11 cellular contexts compared by ENCODE assay signal in genomic region chr7:96322847-96323461, GRCh38. TPM values are rescaled to one million over a fixed set of nuclear protein-coding genes. Genes with fewer than 3 reads are reported as not detected.
A peak's percentile ranks its signal among the peaks of the same experiment; 100 is the strongest.
DNase-seq lines count a peak whose midpoint lies in the region; ATAC-seq, FAIRE-seq and TF ChIP-seq lines count a peak whose summit lies in the region.
"Had no signal": no experiment of that assay in that cellular context is flagged by ENCODE, and none has a peak within 500 bp of the region (broad histone marks: within the 10 kb centered on the region; RNA-seq: fewer than 3 reads in every experiment).

No MANE protein-coding gene starts in this region.

- TF ChIP-seq RAD21 in A549 (conservative IDR thresholded peaks at IDR 0.05 in 1 of 2, IDR thresholded peaks at IDR 0.05 in 1 of 2): no peak

- intact Hi-C loops in activated T-helper 1 cell treated with anti-CD3 and anti-CD28 coated beads, Interleukin-12 subunit alpha, Interleukin-12 subunit beta, Interleukin-2, Interleukin-4 antibody, amounts not matched to agents 30 ng/mL and 10 ng/mL and 1 ng/mL, durations not matched to agents 14 hours and 24 hours and 36 hours (cut with micrococcal nuclease): loop anchor here (5.0 to 10.0 kb wide), 4 partner anchors 384 to 1812 kb away; partner anchors contain the start of gene SEM1

- no peaks in the 10 kb centered on the region for H3K27me3 ChIP-seq in H9 (ENCODE audit: insufficient read depth, low read length)

- H3K27ac Mint-ChIP-seq in H9: no peak overlapping the region
- H3K27ac Mint-ChIP-seq in activated T-helper 1 cell treated with anti-CD3 and anti-CD28 coated beads, Interleukin-12 subunit alpha, Interleukin-12 subunit beta, Interleukin-2, Interleukin-4 antibody, amounts not matched to agents 30 ng/mL and 10 ng/mL and 1 ng/mL, durations not matched to agents 14 hours and 24 hours and 36 hours: peak overlapping the region; percentile 70
- peak overlapping the region in 5 of 6 donors; percentile 15 to 96 (median 89) for H3K27ac Mint-ChIP-seq in naive B cell

- WGBS in A549 (ENCODE audit: missing lambda C conversion rate): 84% methylated on average over 7 of the region's 7 CpGs
- no CpG with 5 or more reads among the region's 7 CpGs for WGBS in H9 (ENCODE audit: extremely low coverage, insufficient read length, low lambda C conversion rate)

- no peak overlapping the region for H3K4ac ChIP-seq in H9 (ENCODE audit: low read depth, low read length)

- H3K4me3 Mint-ChIP-seq in H9: peak overlapping the region; percentile 80; a peak in 4 of 5 replicates
- peak overlapping the region; percentile 95 for H3K4me3 Mint-ChIP-seq in activated T-helper 1 cell treated with anti-CD3 and anti-CD28 coated beads, Interleukin-12 subunit alpha, Interleukin-12 subunit beta, Interleukin-2, Interleukin-4 antibody, amounts not matched to agents 30 ng/mL and 10 ng/mL and 1 ng/mL, durations not matched to agents 14 hours and 24 hours and 36 hours
- H3K4me3 Mint-ChIP-seq in naive B cell: peak overlapping the region; percentile 80 to 97 (median 94)

- H4K20me1 ChIP-seq in H9 (ENCODE audit: control insufficient read depth, insufficient read depth, insufficient read length): no peaks in the 10 kb centered on the region

- DNase-seq in A549 (ENCODE audit: low read depth in 1 of 2, low spot score in 1 of 2) (no peak), H9 (no peak), naive B cell (no peak), NCI-H128 (lab: John Stamatoyannopoulos, UW; ENCODE audit: unreplicated experiment) (no peak), epidermal melanocyte (ENCODE audit: insufficient read length, low spot score) (no peak), HTR-8/SVneo (ENCODE audit: insufficient read length, low spot score) (no peak)
- no peak for DNase-seq in activated T-helper 1 cell treated with anti-CD3 and anti-CD28 coated beads, Interleukin-12 subunit alpha, Interleukin-12 subunit beta, Interleukin-2, Interleukin-4 antibody, amounts not matched to agents 30 ng/mL and 10 ng/mL and 1 ng/mL, durations not matched to agents 14 hours and 24 hours and 36 hours (ENCODE audit: low spot score)
- DNase-seq: central memory CD4-positive, alpha-beta T cell; NCI-H1930 had no signal

- H3K4me1 ChIP-seq in A549 (peaks cover 10% of the 10 kb centered on the region), H9 (ENCODE audit: insufficient read depth, low read length) (no peaks in the 10 kb centered on the region)

- H2BK12ac ChIP-seq in H9 (ENCODE audit: insufficient read length, low read depth, low read length): no peak overlapping the region

- H3K36me3 Mint-ChIP-seq in H9 (ENCODE audit: insufficient read depth in 1 of 3, low read depth in 3 of 3): peaks cover 0 to 6% (median 0%) of the 10 kb centered on the region in 3 experiments; a peak in 3 of 7 replicates
- H3K36me3 Mint-ChIP-seq in activated T-helper 1 cell treated with anti-CD3 and anti-CD28 coated beads, Interleukin-12 subunit alpha, Interleukin-12 subunit beta, Interleukin-2, Interleukin-4 antibody, amounts not matched to agents 30 ng/mL and 10 ng/mL and 1 ng/mL, durations not matched to agents 14 hours and 24 hours and 36 hours (ENCODE audit: low read depth): peaks cover 2% of the 10 kb centered on the region
- H3K36me3 Mint-ChIP-seq in naive B cell: peaks cover 0 to 10% of the 10 kb centered on the region in 2 donors
- H3K36me3 Mint-ChIP-seq: CD14-positive monocyte had no signal

- no peak overlapping the region for H2BK15ac ChIP-seq in H9 (ENCODE audit: low read depth, low read length)

- no peak overlapping the region for H3K23ac ChIP-seq in H9 (ENCODE audit: insufficient read length, low read depth, low read length)

- no peak overlapping the region for H2AK5ac ChIP-seq in H9 (ENCODE audit: insufficient read length, low read length)

- no peaks in the 10 kb centered on the region for H3K79me1 ChIP-seq in H9 (ENCODE audit: insufficient read depth, low read depth, low read length, poor library complexity, severe bottlenecking)

- H3T11ph ChIP-seq in H9 (ENCODE audit: low read length): no peak overlapping the region

- no peak overlapping the region for H3K9ac ChIP-seq in H9 (ENCODE audit: extremely low read depth, insufficient read length, low read length)

- TF ChIP-seq CTCF in A549 (IDR thresholded peaks at IDR 0.05) (no peak), H9 (conservative IDR thresholded peaks at IDR 0.05) (no peak)

- H2BK120ac ChIP-seq in H9 (ENCODE audit: low read depth, low read length, poor library complexity, severe bottlenecking): no peak overlapping the region

- no peak overlapping the region for H4K5ac ChIP-seq in H9 (ENCODE audit: insufficient read length, low read depth, low read length)

- no peak overlapping the region for H3K4me3 ChIP-seq in A549

- no peak overlapping the region for H3K14ac ChIP-seq in H9 (ENCODE audit: insufficient read depth, low read length)

- TF ChIP-seq POLR2A in A549 (IDR thresholded peaks at IDR 0.05; ENCODE audit: low read length): no peak

- H3K9me3 ChIP-seq in A549 (no peaks in the 10 kb centered on the region), H9 (ENCODE audit: control insufficient read depth, low read depth, low read length) (no peaks in the 10 kb centered on the region)

- H3K18ac ChIP-seq in H9 (ENCODE audit: insufficient read length, low read depth, low read length): no peak overlapping the region

- no peak overlapping the region for H2AFZ ChIP-seq in H9 (ENCODE audit: low read length)

- TF ChIP-seq EP300 in A549 (IDR thresholded peaks at IDR 0.05): no peak

- no peak overlapping the region for H3K56ac ChIP-seq in H9 (ENCODE audit: insufficient read length, low read depth, low read length)

- CTCF ChIA-PET in A549 (lab: Yijun Ruan, JAX): interaction anchor here (1.5 kb wide), 1 partner anchor 10 kb away, joined by 3 read pairs; no protein-coding TSS in a partner anchor

- H2BK5ac ChIP-seq in H9 (ENCODE audit: insufficient read length, low read length): no peak overlapping the region

- H3K23me2 ChIP-seq in H9 (ENCODE audit: insufficient read length, low read depth, low read length, poor library complexity, severe bottlenecking): no peaks in the 10 kb centered on the region

- no peak overlapping the region for H4K8ac ChIP-seq in H9 (replicated peaks; ENCODE audit: insufficient read length, low read depth, low read length)

- H3K27ac ChIP-seq in A549 (no peak overlapping the region), H9 (ENCODE audit: insufficient read length, low read depth, low read length) (no peak overlapping the region)

- no peak overlapping the region for H2BK20ac ChIP-seq in H9 (ENCODE audit: low read depth, low read length, poor library complexity, severe bottlenecking)

- H3K4me2 ChIP-seq in A549: peak overlapping the region; percentile 98
- no peak overlapping the region for H3K4me2 ChIP-seq in H9 (ENCODE audit: insufficient read depth, insufficient read length, low read length)

- H4K91ac ChIP-seq in H9 (ENCODE audit: insufficient read length, low read depth, low read length): no peak overlapping the region

- H3K27me3 Mint-ChIP-seq in H9 (ENCODE audit: low read depth) (peaks cover 18% of the 10 kb centered on the region), naive B cell (no peaks in the 10 kb centered on the region)
- no peaks in the 10 kb centered on the region for H3K27me3 Mint-ChIP-seq in activated T-helper 1 cell treated with anti-CD3 and anti-CD28 coated beads, Interleukin-12 subunit alpha, Interleukin-12 subunit beta, Interleukin-2, Interleukin-4 antibody, amounts not matched to agents 30 ng/mL and 10 ng/mL and 1 ng/mL, durations not matched to agents 14 hours and 24 hours and 36 hours (ENCODE audit: insufficient read depth)

- peaks cover 7% of the 10 kb centered on the region; the same call in 1 of the 2 replicates for H3K79me2 ChIP-seq in H9 (ENCODE audit: insufficient read depth, low read length)

- FAIRE-seq in A549 (lab: Jason Lieb, UNC): no peak
- no peak for FAIRE-seq in HTR-8/SVneo (lab: Jason Lieb, UNC)

- POLR2A ChIA-PET in A549 (lab: Yijun Ruan, JAX): no interaction called here

- H3K4me1 Mint-ChIP-seq in H9: peaks cover 11 to 17% of the 10 kb centered on the region in 2 experiments
- H3K4me1 Mint-ChIP-seq in activated T-helper 1 cell treated with anti-CD3 and anti-CD28 coated beads, Interleukin-12 subunit alpha, Interleukin-12 subunit beta, Interleukin-2, Interleukin-4 antibody, amounts not matched to agents 30 ng/mL and 10 ng/mL and 1 ng/mL, durations not matched to agents 14 hours and 24 hours and 36 hours (ENCODE audit: low read depth): peaks cover 41% of the 10 kb centered on the region
- H3K4me1 Mint-ChIP-seq in naive B cell: peaks cover 20 to 39% (median 36%) of the 10 kb centered on the region in 3 donors

- H3K9me3 Mint-ChIP-seq in H9 (0 out of 5 replicates have a peak, but pooled peaks cover 0 to 3% of the 10 kb centered on the region in 2 experiments), naive B cell (peaks cover 4 to 16% (median 8%) of the 10 kb centered on the region in 7 donors)
- H3K9me3 Mint-ChIP-seq in activated T-helper 1 cell treated with anti-CD3 and anti-CD28 coated beads, Interleukin-12 subunit alpha, Interleukin-12 subunit beta, Interleukin-2, Interleukin-4 antibody, amounts not matched to agents 30 ng/mL and 10 ng/mL and 1 ng/mL, durations not matched to agents 14 hours and 24 hours and 36 hours: peaks cover 5% of the 10 kb centered on the region

- ATAC-seq in A549 (no peak), naive B cell (ENCODE audit: low read depth in 2 of 2) (no peak), HG03354 (IDR thresholded peaks at IDR 0.05; ENCODE audit: poor library complexity, severe bottlenecking, unreplicated experiment) (no peak)

TF ChIP-seq in A549, 52 proteins besides CTCF, POLR2A, EP300 and RAD21 (continues in another document):
- TF ChIP-seq HOXB13 (CRISPR knock-in tag; IDR thresholded peaks at IDR 0.05; ENCODE audit: low read depth): no peak
- no peak for TF ChIP-seq ESRRA (IDR thresholded peaks at IDR 0.05; ENCODE audit: borderline replicate concordance, low read length)
- no peak for TF ChIP-seq NR3C1 (IDR thresholded peaks at IDR 0.05)
- no peak for TF ChIP-seq ZSCAN20 (CRISPR knock-in tag; IDR thresholded peaks at IDR 0.05)

RNA-seq across cellular contexts. Expression of gene SLC25A13, which starts 1.1 kb away (rescaled TPM):
- polyA plus RNA-seq in A549 (2011; rRNA removed): 51.0 and 53.0 TPM in 2 replicates
- 16.2 and 19.6 TPM in 2 replicates for polyA plus RNA-seq in A549 (2012; cell fraction: cytosol; rRNA removed)
- 11.4 and 21.5 TPM in 2 replicates for polyA plus RNA-seq in A549 (2012; cell fraction: nucleus; rRNA removed)
- polyA plus RNA-seq in A549 (2017; fragmentation: RNase III; extraction: RNeasy Plus Mini Kit Qiagen cat#74134 plus additional on column Dnase treatment): 31.3 to 32.7 TPM (median 32.2 TPM) in 3 replicates
- polyA minus RNA-seq in A549 (2011; rRNA and poly(A)+ RNA removed): 24.7 and 26.8 TPM in 2 replicates
- 68.9 and 71.7 TPM in 2 replicates for total RNA-seq in H9 (2021)
- 18.5 and 21.0 TPM in 2 replicates for total RNA-seq in activated T-helper 1 cell treated with anti-CD3 and anti-CD28 coated beads, Interleukin-12 subunit alpha, Interleukin-12 subunit beta, Interleukin-2, Interleukin-4 antibody, amounts not matched to agents 30 ng/mL and 10 ng/mL and 1 ng/mL, durations not matched to agents 14 hours and 24 hours and 36 hours
- polyA plus RNA-seq in naive B cell (ENCODE audit: low read depth in 6 of 6): 10 to 100 TPM; 11.0 to 20.6 (median 14.3) TPM

Comparison
In these comparisons a context has a peak if more than half of its experiments do, and no peak if none do; other contexts are left out.
1. H3K27ac Mint-ChIP-seq: peak in activated T-helper 1 cell treated with anti-CD3 and anti-CD28 coated beads, Interleukin-12 subunit alpha, Interleukin-12 subunit beta, Interleukin-2, Interleukin-4 antibody, amounts not matched to agents 30 ng/mL and 10 ng/mL and 1 ng/mL, durations not matched to agents 14 hours and 24 hours and 36 hours (single experiment) and naive B cell (5 of 6); none in H9 (0 of 3).
2. Peak in every context shown above with its lines, with median percentiles within 50 percentile points of each other: H3K4me3 Mint-ChIP-seq.